Comparison of ENCODE assay signal across 21 cellular contexts in genomic region chr5:178458140-178458539, GRCh38.
DNase-seq lines count a peak whose midpoint lies in the region; ATAC-seq and TF ChIP-seq lines count a peak whose summit lies in the region.
"Had no signal": no experiment of that assay in that cellular context is flagged by ENCODE, and none has a peak within 500 bp of the region (broad histone marks: within the 10 kb centered on the region; RNA-seq: fewer than 3 reads in every experiment).

No MANE protein-coding gene starts in this region.

- no peak for ATAC-seq in activated CD4-positive, alpha-beta T cell treated with anti-CD3 and anti-CD28 coated beads for 36 hours
- ATAC-seq: GM12878, GM23338 had no signal

- H3K27me3 Mint-ChIP-seq in endodermal cell (ENCODE audit: insufficient read depth), result no peaks in the 10 kb centered on the region
- no peaks in the 10 kb centered on the region for H3K27me3 Mint-ChIP-seq in osteocyte (ENCODE audit: unreplicated experiment)
- no peaks in the 10 kb centered on the region for H3K27me3 Mint-ChIP-seq in activated CD4-positive, alpha-beta T cell treated with anti-CD3 and anti-CD28 coated beads for 36 hours

- intact Hi-C loops in activated CD4-positive, alpha-beta T cell treated with anti-CD3 and anti-CD28 coated beads for 36 hours (cut with DNase I, micrococcal nuclease), result no loop called here
- intact Hi-C loops in uterus (cut with DNase I; ENCODE audit: low total_unique reads), result no loop called here

- no peak for TF ChIP-seq CTCF in endodermal cell (conservative IDR thresholded peaks at IDR 0.05)
- no peak for TF ChIP-seq CTCF in osteocyte (IDR thresholded peaks at IDR 0.05)
- TF ChIP-seq CTCF in uterus (IDR thresholded peaks at IDR 0.05), result no peak

- H3K36me3 Mint-ChIP-seq in endodermal cell (ENCODE audit: low read depth), result no peaks in the 10 kb centered on the region
- H3K36me3 Mint-ChIP-seq in osteocyte (ENCODE audit: unreplicated experiment), result no peaks in the 10 kb centered on the region
- no peaks in the 10 kb centered on the region for H3K36me3 Mint-ChIP-seq in activated CD4-positive, alpha-beta T cell treated with anti-CD3 and anti-CD28 coated beads for 36 hours (ENCODE audit: low read depth)
- H3K36me3 Mint-ChIP-seq: CD4-positive, CD25-positive, alpha-beta regulatory T cell; CD8-positive, alpha-beta memory T cell had no signal

- H3K27me3 ChIP-seq in endodermal cell (ENCODE audit: control insufficient read depth, insufficient read depth, low read length, poor library complexity, severe bottlenecking) (no peaks in the 10 kb centered on the region), uterus (no peaks in the 10 kb centered on the region)
- H3K27me3 ChIP-seq: BE2C had no signal

- no peak for TF ChIP-seq POLR2A in uterus (IDR thresholded peaks at IDR 0.05)

- H3K4me3 Mint-ChIP-seq in endodermal cell (no peak overlapping the region), osteocyte (ENCODE audit: unreplicated experiment) (no peak overlapping the region)
- H3K4me3 Mint-ChIP-seq in activated CD4-positive, alpha-beta T cell treated with anti-CD3 and anti-CD28 coated beads for 36 hours, result no peak overlapping the region
- H3K4me3 Mint-ChIP-seq: CD4-positive, CD25-positive, alpha-beta regulatory T cell; CD8-positive, alpha-beta memory T cell; GM23338 had no signal

- no peak overlapping the region for H3K9ac ChIP-seq in endodermal cell (ENCODE audit: extremely low read depth, low read length, poor library complexity, severe bottlenecking)

- no peaks in the 10 kb centered on the region for H3K36me3 ChIP-seq in endodermal cell (ENCODE audit: control insufficient read depth, insufficient read depth, low read length)
- no peaks in the 10 kb centered on the region for H3K36me3 ChIP-seq in uterus
- H3K36me3 ChIP-seq: BE2C had no signal

- H3K4me1 Mint-ChIP-seq in endodermal cell, result peaks cover 11% of the 10 kb centered on the region
- no peaks in the 10 kb centered on the region for H3K4me1 Mint-ChIP-seq in osteocyte (ENCODE audit: unreplicated experiment)
- no peaks in the 10 kb centered on the region for H3K4me1 Mint-ChIP-seq in activated CD4-positive, alpha-beta T cell treated with anti-CD3 and anti-CD28 coated beads for 36 hours
- H3K4me1 Mint-ChIP-seq: CD8-positive, alpha-beta memory T cell had no signal

- H3K4me1 ChIP-seq in endodermal cell (ENCODE audit: control insufficient read depth, insufficient read depth, low read length), result no peaks in the 10 kb centered on the region
- H3K4me1 ChIP-seq in uterus, result no peaks in the 10 kb centered on the region
- H3K4me1 ChIP-seq: BE2C had no signal

- CTCF ChIA-PET in activated CD4-positive, alpha-beta T cell treated with anti-CD3 and anti-CD28 coated beads for 36 hours (lab: Charles Lee), result interaction anchor here (0.7 kb wide), 2 partner anchors 77 to 1272 kb away, joined by 3 read pairs; no protein-coding TSS in a partner anchor

- H3K9me3 ChIP-seq in endodermal cell (ENCODE audit: control insufficient read depth, low read length) (no peaks in the 10 kb centered on the region), uterus (no peaks in the 10 kb centered on the region)
- H3K9me3 ChIP-seq: BE2C had no signal

- 91 to 100% methylated on average over 7 to 8 of the region's 8 CpGs for WGBS in endodermal cell (ENCODE audit: insufficient coverage in 1 of 2, insufficient read length in 1 of 2), 2 experiments

- H3K27ac ChIP-seq in endodermal cell (ENCODE audit: low read depth, low read length) (no peak overlapping the region), uterus (no peak overlapping the region)

- peak; percentile 21 for DNase-seq in activated effector memory CD4-positive, alpha-beta T cell treated with anti-CD3 and anti-CD28 coated beads, Interleukin-2, amount 50 U/mL, for 16 hours
- no peak for DNase-seq in activated effector memory CD4-positive, alpha-beta T cell treated with Interleukin-2 at 50 U/mL for 16 hours
- DNase-seq in endodermal cell, result peak; percentile 10
- peak; percentile 56 for DNase-seq in osteocyte (ENCODE audit: extremely low spot score, unreplicated experiment)
- no peak for DNase-seq in activated CD4-positive, alpha-beta T cell treated with anti-CD3 and anti-CD28 coated beads, Interleukin-2, amount 50 U/mL, for 1 hour
- no peak for DNase-seq in activated CD4-positive, alpha-beta T cell treated with anti-CD3 and anti-CD28 coated beads for 36 hours
- DNase-seq in uterus, result no peak
- DNase-seq: ACHN; BE2C; C1 segment of cervical spinal cord; CD4-positive, CD25-positive, alpha-beta regulatory T cell; CD8-positive, alpha-beta memory T cell; COR-L47; DMS 273 treated with DMSO at 0.1 percent for 48 hours; DMS53; DND-41; EL; HCEC 1CT; IMR-90 had no signal

- no peaks in the 10 kb centered on the region for H3K9me3 Mint-ChIP-seq in endodermal cell
- H3K9me3 Mint-ChIP-seq in osteocyte (ENCODE audit: unreplicated experiment), result no peaks in the 10 kb centered on the region
- H3K9me3 Mint-ChIP-seq in activated CD4-positive, alpha-beta T cell treated with anti-CD3 and anti-CD28 coated beads for 36 hours (ENCODE audit: low read depth), result no peaks in the 10 kb centered on the region
- H3K9me3 Mint-ChIP-seq: CD4-positive, CD25-positive, alpha-beta regulatory T cell; CD8-positive, alpha-beta memory T cell; GM23338 had no signal

- POLR2A ChIA-PET in activated CD4-positive, alpha-beta T cell treated with anti-CD3 and anti-CD28 coated beads for 36 hours (lab: Charles Lee), result no interaction called here

- H3K27ac Mint-ChIP-seq in endodermal cell (no peak overlapping the region), osteocyte (ENCODE audit: unreplicated experiment) (no peak overlapping the region)
- no peak overlapping the region for H3K27ac Mint-ChIP-seq in activated CD4-positive, alpha-beta T cell treated with anti-CD3 and anti-CD28 coated beads for 36 hours
- H3K27ac Mint-ChIP-seq: CD8-positive, alpha-beta memory T cell; GM23338 had no signal

- H3K4me3 ChIP-seq in endodermal cell (ENCODE audit: low read length) (no peak overlapping the region), uterus (no peak overlapping the region)
- H3K4me3 ChIP-seq: GM12878, GM23338 had no signal

Comparison
In these comparisons a context has a peak if more than half of its experiments do, and no peak if none do; other contexts are left out.
1. DNase-seq: peak in activated effector memory CD4-positive, alpha-beta T cell treated with anti-CD3 and anti-CD28 coated beads, Interleukin-2, amount 50 U/mL, for 16 hours (single experiment), endodermal cell (single experiment) and osteocyte (single experiment); none in activated effector memory CD4-positive, alpha-beta T cell treated with Interleukin-2 at 50 U/mL for 16 hours (single experiment), activated CD4-positive, alpha-beta T cell treated with anti-CD3 and anti-CD28 coated beads, Interleukin-2, amount 50 U/mL, for 1 hour (single experiment), activated CD4-positive, alpha-beta T cell treated with anti-CD3 and anti-CD28 coated beads for 36 hours (single experiment) and uterus (0 of 2).